8 cellular contexts compared by ENCODE assay signal in genomic region chr7:19709249-19709578, GRCh38. TPM values are rescaled to one million over a fixed set of nuclear protein-coding genes. Genes with fewer than 3 reads are reported as not detected.
DNase-seq lines count a peak whose midpoint lies in the region; ATAC-seq and TF ChIP-seq lines count a peak whose summit lies in the region.

No MANE protein-coding gene starts in this region.

- no peaks in the 10 kb centered on the region for H3K9me3 Mint-ChIP-seq in activated T-cell treated with anti-CD3 and anti-CD28 coated beads, Interleukin-2, amount 50 U/mL, for 24 hours
- no peaks in the 10 kb centered on the region for H3K9me3 Mint-ChIP-seq in activated CD8-positive, alpha-beta T cell treated with anti-CD3 and anti-CD28 coated beads for 36 hours

- H3K9me3 ChIP-seq in tibial nerve = no peaks in the 10 kb centered on the region

- POLR2A ChIA-PET in activated CD8-positive, alpha-beta T cell treated with anti-CD3 and anti-CD28 coated beads for 36 hours (lab: Charles Lee) = interaction anchor here (1.4 kb wide), 2 partner anchors 9 to 13 kb away, joined by 4 read pairs; no protein-coding TSS in a partner anchor

- H3K27me3 ChIP-seq in tibial nerve = no peaks in the 10 kb centered on the region

- peaks cover 47% of the 10 kb centered on the region for H3K4me1 Mint-ChIP-seq in activated T-cell treated with anti-CD3 and anti-CD28 coated beads, Interleukin-2, amount 50 U/mL, for 24 hours (ENCODE audit: low read depth)
- H3K4me1 Mint-ChIP-seq in activated CD8-positive, alpha-beta T cell treated with anti-CD3 and anti-CD28 coated beads for 36 hours (ENCODE audit: low read depth) = peaks cover 45% of the 10 kb centered on the region

- DNase-seq in activated T-cell treated with anti-CD3 and anti-CD28 coated beads, Interleukin-2, amount 50 U/mL, for 24 hours = no peak
- no peak for DNase-seq in activated T-cell treated with anti-CD3 and anti-CD28 coated beads for 4 hours
- no peak for DNase-seq in activated CD8-positive, alpha-beta T cell treated with anti-CD3 and anti-CD28 coated beads for 36 hours
- no peak for DNase-seq in left lobe of liver (ENCODE audit: low spot score)
- no peak for DNase-seq in tibial nerve (ENCODE audit: low spot score in 2 of 2)
- no peak for DNase-seq in COR-L47 (lab: John Stamatoyannopoulos, UW)

- 53 to 57% methylated on average over 6 of the region's 6 CpGs for WGBS in tibial nerve, 2 donors

- peak overlapping the region; percentile 63 to 90 (median 75) for H3K27ac ChIP-seq in tibial nerve

- H3K36me3 ChIP-seq in tibial nerve = no peaks in the 10 kb centered on the region

- CTCF ChIA-PET in activated CD8-positive, alpha-beta T cell treated with anti-CD3 and anti-CD28 coated beads for 36 hours (lab: Charles Lee) = interaction anchor here (0.6 to 9.1 kb wide), 14 partner anchors 9 to 990 kb away, joined by 3 to 105 read pairs (median 4); no protein-coding TSS in a partner anchor

- no peak for TF ChIP-seq EP300 in tibial nerve (IDR thresholded peaks at IDR 0.05)

- peak overlapping the region; percentile 97 for H3K4me3 Mint-ChIP-seq in activated T-cell treated with anti-CD3 and anti-CD28 coated beads, Interleukin-2, amount 50 U/mL, for 24 hours
- peak overlapping the region; percentile 98 for H3K4me3 Mint-ChIP-seq in activated CD8-positive, alpha-beta T cell treated with anti-CD3 and anti-CD28 coated beads for 36 hours

- no peak for ATAC-seq in activated CD8-positive, alpha-beta T cell treated with anti-CD3 and anti-CD28 coated beads for 36 hours
- ATAC-seq in left lobe of liver (peak; percentile 2), GM19463 (IDR thresholded peaks at IDR 0.05; ENCODE audit: unreplicated experiment) (no peak), GM18502 (IDR thresholded peaks at IDR 0.05; ENCODE audit: poor library complexity, unreplicated experiment) (no peak)

- peaks cover 21% of the 10 kb centered on the region for H3K36me3 Mint-ChIP-seq in activated T-cell treated with anti-CD3 and anti-CD28 coated beads, Interleukin-2, amount 50 U/mL, for 24 hours (ENCODE audit: low read depth)
- peaks cover under 1% of the 10 kb centered on the region for H3K36me3 Mint-ChIP-seq in activated CD8-positive, alpha-beta T cell treated with anti-CD3 and anti-CD28 coated beads for 36 hours (ENCODE audit: low read depth)

- peak overlapping the region; percentile 74 to 99 (median 90) for H3K4me3 ChIP-seq in tibial nerve

- peaks cover 0 to 27% (median 13%) of the 10 kb centered on the region in 4 donors for H3K4me1 ChIP-seq in tibial nerve

- intact Hi-C loops in activated CD8-positive, alpha-beta T cell treated with anti-CD3 and anti-CD28 coated beads for 36 hours (cut with micrococcal nuclease) = no loop called here

- H3K27ac Mint-ChIP-seq in activated T-cell treated with anti-CD3 and anti-CD28 coated beads, Interleukin-2, amount 50 U/mL, for 24 hours = peak overlapping the region; percentile 95
- peak overlapping the region; percentile 90 for H3K27ac Mint-ChIP-seq in activated CD8-positive, alpha-beta T cell treated with anti-CD3 and anti-CD28 coated beads for 36 hours

- TF ChIP-seq CTCF in activated CD8-positive, alpha-beta T cell treated with anti-CD3 and anti-CD28 coated beads for 36 hours (IDR thresholded peaks at IDR 0.05) = peak; percentile 35
- peak in 1 of 5 experiments; percentile 19 for TF ChIP-seq CTCF in tibial nerve (IDR thresholded peaks at IDR 0.05)

- no peaks in the 10 kb centered on the region for H3K27me3 Mint-ChIP-seq in activated T-cell treated with anti-CD3 and anti-CD28 coated beads, Interleukin-2, amount 50 U/mL, for 24 hours
- no peaks in the 10 kb centered on the region for H3K27me3 Mint-ChIP-seq in activated CD8-positive, alpha-beta T cell treated with anti-CD3 and anti-CD28 coated beads for 36 hours

- TF ChIP-seq POLR2A in tibial nerve (IDR thresholded peaks at IDR 0.05) = no peak

RNA-seq across cellular contexts. Expression of gene POLR1F, which starts 0.4 kb away (rescaled TPM):
- total RNA-seq in activated CD8-positive, alpha-beta T cell treated with anti-CD3 and anti-CD28 coated beads for 36 hours = 10 to 100 TPM; 27.8 to 34.7 TPM
- total RNA-seq in left lobe of liver (3.4 TPM), tibial nerve (10 to 100 TPM; 10.6 to 30.3 (median 12.8) TPM)
